8 cellular contexts compared by ENCODE assay signal in the genomic region with DNA sequence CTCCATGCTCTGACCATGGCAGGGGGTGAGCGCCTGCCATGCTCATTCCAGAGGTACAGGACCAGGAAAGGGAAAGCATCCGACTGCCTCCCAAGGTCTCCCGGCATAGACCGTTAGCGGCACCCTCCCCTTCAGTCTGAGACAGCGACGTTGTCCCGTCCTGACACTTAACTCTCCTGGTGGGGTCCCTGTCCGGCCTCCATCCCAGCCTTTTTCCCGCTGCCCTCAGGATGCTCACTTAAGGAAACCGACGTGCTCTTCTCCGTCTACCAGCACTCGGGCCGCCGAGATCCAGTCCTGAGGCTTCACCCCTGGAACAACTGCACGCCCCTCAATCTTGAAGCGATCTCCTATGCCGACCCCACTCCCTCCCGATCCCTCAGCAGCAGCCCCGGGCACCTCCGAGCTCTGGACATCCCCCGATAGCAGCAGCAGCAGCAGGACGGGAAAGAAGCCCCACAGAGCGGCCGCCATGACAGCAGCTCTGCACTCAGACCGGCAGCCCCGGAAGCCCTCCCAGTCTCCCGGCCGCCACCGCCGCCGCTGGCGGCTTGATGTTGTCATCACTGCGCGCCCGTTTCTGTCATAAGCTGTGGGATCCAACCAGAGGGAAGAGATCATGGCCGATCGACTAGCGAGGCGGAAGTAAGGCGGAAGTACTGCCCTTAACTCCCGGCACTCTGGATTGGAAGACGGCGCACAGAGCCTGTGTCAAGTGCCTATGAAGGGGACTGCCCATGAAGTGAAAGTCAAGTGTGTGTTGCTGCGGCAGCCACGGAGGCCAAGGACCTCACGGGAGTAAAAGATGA.
DNase-seq lines count a peak whose midpoint lies in the region; ATAC-seq and TF ChIP-seq lines count a peak whose summit lies in the region.

A gene (minus strand): TSS at position 497 of the 809 bp plus-strand sequence. CDS start 23 bp downstream, at position 474.
A gene (plus strand): TSS at position 718 of the 809 bp plus-strand sequence. CDS start 449 bp downstream, outside the sequence.

- peak; percentile 97 for ATAC-seq in GM19035 (IDR thresholded peaks at IDR 0.05; ENCODE audit: unreplicated experiment)
- peak; percentile 96 for ATAC-seq in HG03342 (IDR thresholded peaks at IDR 0.05; ENCODE audit: unreplicated experiment)
- ATAC-seq in central memory CD8-positive, alpha-beta T cell (replicated peaks; ENCODE audit: extremely low read depth, poor library complexity, severe bottlenecking): peak; percentile 99

- DNase-seq in AG10803 (ENCODE audit: low read depth) (peak; percentile 100), NCI-H345 treated with DMSO at 0.1 percent for 48 hours (lab: John Stamatoyannopoulos, UW; ENCODE audit: unreplicated experiment) (peak; percentile 87), inferior parietal cortex (ENCODE audit: extremely low spot score) (peak; percentile 99), smooth muscle cell of the brain vasculature (ENCODE audit: low read depth, low spot score) (peak; percentile 99)
- DNase-seq in activated CD4-positive, CD25-positive, alpha-beta regulatory T cell treated with anti-CD3 and anti-CD28 coated beads, Interleukin-2, amount 50 U/mL, for 16 hours (ENCODE audit: low read depth, low spot score): peak; percentile 99
- DNase-seq in central memory CD8-positive, alpha-beta T cell (ENCODE audit: low spot score in 2 of 2): peak; percentile 99

- peaks cover 28% of the 10 kb centered on the region for H3K4me1 Mint-ChIP-seq in central memory CD8-positive, alpha-beta T cell

- peaks cover 29% of the 10 kb centered on the region for H3K36me3 Mint-ChIP-seq in central memory CD8-positive, alpha-beta T cell (ENCODE audit: insufficient read depth)

- no peak for TF ChIP-seq CTCF in AG10803 (conservative IDR thresholded peaks at IDR 0.05; ENCODE audit: low read length)

- peak within 1 kb of the TSS; percentile 99 for H3K4me3 Mint-ChIP-seq in central memory CD8-positive, alpha-beta T cell

- H3K27ac Mint-ChIP-seq in central memory CD8-positive, alpha-beta T cell (ENCODE audit: low read depth): peak within 1 kb of the TSS; percentile 96

- peak within 1 kb of the TSS; percentile 98 for H3K4me3 ChIP-seq in AG10803 (ENCODE audit: low read length)

- peaks cover 5% of the 10 kb centered on the region for H3K9me3 Mint-ChIP-seq in central memory CD8-positive, alpha-beta T cell

- no peaks in the 10 kb centered on the region for H3K27me3 Mint-ChIP-seq in central memory CD8-positive, alpha-beta T cell

Comparison
In these comparisons a context has a peak if more than half of its experiments do, and no peak if none do; other contexts are left out.
1. Peak in every context shown above with its lines: DNase-seq, ATAC-seq and H3K4me3 ChIP-seq.